ENCODE assay signal across 24 cellular contexts in genomic region chr7:57363321-57363720, GRCh38.
"Had no signal": no experiment of that assay in that cellular context is flagged by ENCODE, and none has a peak within 500 bp of the region (broad histone marks: within the 10 kb centered on the region; RNA-seq: fewer than 3 reads in every experiment).

No MANE protein-coding gene starts in this region.

- DNase-seq: colonic mucosa; cortex of kidney; dermis blood vessel endothelial cell; dorsolateral prefrontal cortex; effector CD4-positive, alpha-beta T cell; effector CD8-positive, alpha-beta T cell; effector memory CD4-positive, alpha-beta T cell; effector memory CD8-positive, alpha-beta T cell; endodermal cell; erythroblast; esophagus squamous epithelium; foreskin fibroblast; foreskin keratinocyte; foreskin melanocyte; gastrocnemius medialis; glutamatergic neuron; head of caudate nucleus; heart right ventricle had no signal

- ATAC-seq: effector memory CD8-positive, alpha-beta T cell; esophagus mucosa; foreskin keratinocyte; gastrocnemius medialis; gastroesophageal sphincter had no signal

- H3K27ac ChIP-seq: colonic mucosa, coronary artery, dorsolateral prefrontal cortex, epithelial cell of prostate, esophagus muscularis mucosa, esophagus squamous epithelium, foreskin keratinocyte, gastrocnemius medialis, gastroesophageal sphincter, heart left ventricle, heart right ventricle had no signal

- H3K4me1 ChIP-seq: colonic mucosa, esophagus muscularis mucosa, esophagus squamous epithelium, foreskin keratinocyte, gastrocnemius medialis, gastroesophageal sphincter had no signal

- H3K9me3 ChIP-seq: colonic mucosa, esophagus muscularis mucosa, gastrocnemius medialis had no signal

- H3K36me3 ChIP-seq: colonic mucosa, esophagus muscularis mucosa, esophagus squamous epithelium, gastrocnemius medialis, gastroesophageal sphincter, heart left ventricle, heart right ventricle had no signal

- H3K4me3 ChIP-seq: colonic mucosa, coronary artery, dorsolateral prefrontal cortex, esophagus muscularis mucosa, esophagus squamous epithelium, gastrocnemius medialis, gastroesophageal sphincter, heart left ventricle, heart right ventricle had no signal

- H3K27me3 ChIP-seq: colonic mucosa, dorsolateral prefrontal cortex, esophagus muscularis mucosa, esophagus squamous epithelium, foreskin keratinocyte, gastrocnemius medialis, gastroesophageal sphincter, heart left ventricle, heart right ventricle had no signal
